ENCODE assay signal across 8 cellular contexts in genomic region chr16:17258848-17259713, GRCh38.
DNase-seq lines count a peak whose midpoint lies in the region; ATAC-seq and TF ChIP-seq lines count a peak whose summit lies in the region.

No MANE protein-coding gene starts in this region.

- 53 to 66% methylated on average over 9 to 23 of the region's 23 CpGs for WGBS in transverse colon (ENCODE audit: low coverage in 1 of 2), 2 donors

- peaks cover 6 to 39% (median 28%) of the 10 kb centered on the region in 4 donors for H3K4me1 ChIP-seq in transverse colon

- H3K4me1 Mint-ChIP-seq in activated CD4-positive, alpha-beta T cell treated with anti-CD3 and anti-CD28 coated beads, Interleukin-2, amount 10 ng/mL, durations not matched to agents 7 days and 5 days, result peaks cover 37% of the 10 kb centered on the region

- in situ Hi-C loops in transverse colon (cut with MboI; ENCODE audit: low pct_ligation_motif_present in 1 of 4, low pct_unique_long_range_greater_than_20kb in 1 of 4, low sequenced_read_pairs in 3 of 4), result loop anchor here in 1 of 4 donors (25.0 kb wide), 1 partner anchor 203 kb away; the partner anchor contains the start of gene XYLT1

- DNase-seq in cardiac septum (ENCODE audit: low spot score), result peak; percentile 66
- no peak for DNase-seq in Right ventricle myocardium superior
- no peak for DNase-seq in coronary artery (ENCODE audit: low spot score)
- peak; percentile 55 for DNase-seq in transverse colon
- DNase-seq in NCI-H748 treated with DMSO at 0.1 percent for 48 hours (lab: John Stamatoyannopoulos, UW), result no peak
- DNase-seq in NCI-H524 treated with DMSO at 0.1 percent for 48 hours (lab: John Stamatoyannopoulos, UW), result no peak
- DNase-seq in activated CD4-positive, alpha-beta T cell treated with anti-CD3 and anti-CD28 coated beads, Interleukin-2, amount 10 ng/mL, durations not matched to agents 7 days and 5 days, result no peak

- H3K27ac Mint-ChIP-seq in activated CD4-positive, alpha-beta T cell treated with anti-CD3 and anti-CD28 coated beads, Interleukin-2, amount 10 ng/mL, durations not matched to agents 7 days and 5 days, result no peak overlapping the region

- intact Hi-C loops in cardiac septum (cut with DNase I) (no loop called here), Right ventricle myocardium superior (cut with DNase I) (no loop called here), transverse colon (cut with DNase I; ENCODE audit: low total_unique reads) (no loop called here)

- ATAC-seq in Right ventricle myocardium superior (ENCODE audit: poor library complexity) (no peak), HG03175 (IDR thresholded peaks at IDR 0.05; ENCODE audit: unreplicated experiment) (peak; percentile 78)

- peaks cover 26% of the 10 kb centered on the region for H3K36me3 Mint-ChIP-seq in activated CD4-positive, alpha-beta T cell treated with anti-CD3 and anti-CD28 coated beads, Interleukin-2, amount 10 ng/mL, durations not matched to agents 7 days and 5 days (ENCODE audit: low read depth)

- H3K36me3 ChIP-seq in transverse colon, result no peaks in the 10 kb centered on the region

- H3K4me3 Mint-ChIP-seq in activated CD4-positive, alpha-beta T cell treated with anti-CD3 and anti-CD28 coated beads, Interleukin-2, amount 10 ng/mL, durations not matched to agents 7 days and 5 days, result no peak overlapping the region

- no peaks in the 10 kb centered on the region for H3K9me3 ChIP-seq in transverse colon

- TF ChIP-seq CTCF in coronary artery (IDR thresholded peaks at IDR 0.05) (no peak), transverse colon (IDR thresholded peaks at IDR 0.05) (no peak)

- POLR2A ChIA-PET in activated CD4-positive, alpha-beta T cell treated with anti-CD3 and anti-CD28 coated beads, Interleukin-2, amount 10 ng/mL, durations not matched to agents 7 days and 5 days (lab: Charles Lee), result no interaction called here

- TF ChIP-seq POLR2A in transverse colon (IDR thresholded peaks at IDR 0.05), result no peak

- H3K27me3 Mint-ChIP-seq in activated CD4-positive, alpha-beta T cell treated with anti-CD3 and anti-CD28 coated beads, Interleukin-2, amount 10 ng/mL, durations not matched to agents 7 days and 5 days, result no peaks in the 10 kb centered on the region

- CTCF ChIA-PET in activated CD4-positive, alpha-beta T cell treated with anti-CD3 and anti-CD28 coated beads, Interleukin-2, amount 10 ng/mL, durations not matched to agents 7 days and 5 days (lab: Charles Lee), result no interaction called here

- H3K27ac ChIP-seq in coronary artery, result peak overlapping the region in 1 of 2 donors; percentile 62
- peak overlapping the region; percentile 64 to 78 (median 74) for H3K27ac ChIP-seq in transverse colon

- no peaks in the 10 kb centered on the region for H3K27me3 ChIP-seq in transverse colon

- no peaks in the 10 kb centered on the region for H3K9me3 Mint-ChIP-seq in activated CD4-positive, alpha-beta T cell treated with anti-CD3 and anti-CD28 coated beads, Interleukin-2, amount 10 ng/mL, durations not matched to agents 7 days and 5 days

- TF ChIP-seq EP300 in transverse colon (IDR thresholded peaks at IDR 0.05; ENCODE audit: low read depth), result no peak

- H3K4me3 ChIP-seq in coronary artery, result peak overlapping the region; percentile 30
- H3K4me3 ChIP-seq in transverse colon, result peak overlapping the region in 1 of 4 donors; percentile 18

Comparison
In these comparisons a context has a peak if more than half of its experiments do, and no peak if none do; other contexts are left out.
1. DNase-seq: peak in cardiac septum (single experiment) and transverse colon (single experiment); none in Right ventricle myocardium superior (single experiment), coronary artery (single experiment), NCI-H748 treated with DMSO at 0.1 percent for 48 hours (single experiment), NCI-H524 treated with DMSO at 0.1 percent for 48 hours (single experiment) and activated CD4-positive, alpha-beta T cell treated with anti-CD3 and anti-CD28 coated beads, Interleukin-2, amount 10 ng/mL, durations not matched to agents 7 days and 5 days (single experiment).